Comparison of ENCODE assay signal across 14 cellular contexts in genomic region chr12:89070603-89071002, GRCh38.
DNase-seq lines count a peak whose midpoint lies in the region; ATAC-seq and TF ChIP-seq lines count a peak whose summit lies in the region.
"Had no signal": no experiment of that assay in that cellular context is flagged by ENCODE, and none has a peak within 500 bp of the region (broad histone marks: within the 10 kb centered on the region; RNA-seq: fewer than 3 reads in every experiment).

No MANE protein-coding gene starts in this region.

- H2BK15ac ChIP-seq in IMR-90 (ENCODE audit: low read depth, low read length): 0 out of 3 replicates have a peak overlapping the region, but pooled peaks have one; percentile 34

- no peak overlapping the region for H3K9ac ChIP-seq in IMR-90 (ENCODE audit: low read depth, low read length)

- H3K9me3 ChIP-seq in IMR-90 (ENCODE audit: control insufficient read depth, insufficient read depth, low read length): no peaks in the 10 kb centered on the region

- H3K18ac ChIP-seq in IMR-90 (ENCODE audit: low read depth, low read length): peak overlapping the region; percentile 37; the same call in 1 of the 2 replicates

- H4K5ac ChIP-seq in IMR-90 (ENCODE audit: low read depth, low read length): no peak overlapping the region; the same call in 1 of the 2 replicates

- H2BK20ac ChIP-seq in IMR-90 (ENCODE audit: low read depth, low read length): no peak overlapping the region; the same call in 1 of the 2 replicates

- H3K4me3 Mint-ChIP-seq in activated CD8-positive, alpha-beta T cell treated with anti-CD3 and anti-CD28 coated beads for 36 hours: no peak overlapping the region
- H3K4me3 Mint-ChIP-seq in activated CD8-positive, alpha-beta T cell treated with anti-CD3 and anti-CD28 coated beads, Interleukin-2, amount 10 ng/mL, durations not matched to agents 7 days and 5 days: no peak overlapping the region
- no peak overlapping the region for H3K4me3 Mint-ChIP-seq in activated T-helper 1 cell treated with anti-CD3 and anti-CD28 coated beads, Interleukin-12 subunit alpha, Interleukin-12 subunit beta, Interleukin-2, Interleukin-4 antibody, amounts not matched to agents 30 ng/mL and 10 ng/mL and 1 ng/mL, durations not matched to agents 14 hours and 24 hours and 36 hours
- H3K4me3 Mint-ChIP-seq in natural killer cell treated with Interleukin-12 subunit alpha and Interleukin-12 subunit beta and Interleukin-15 and Interleukin-18, amount 100 ng/mL, for 72 hours: no peak overlapping the region

- POLR2A ChIA-PET in activated CD8-positive, alpha-beta T cell treated with anti-CD3 and anti-CD28 coated beads for 36 hours (lab: Charles Lee): no interaction called here
- POLR2A ChIA-PET in activated CD8-positive, alpha-beta T cell treated with anti-CD3 and anti-CD28 coated beads, Interleukin-2, amount 10 ng/mL, durations not matched to agents 7 days and 5 days (lab: Charles Lee): no interaction called here
- POLR2A ChIA-PET in IMR-90 (lab: Charles Lee; ENCODE audit: unreplicated experiment): no interaction called here

- H2BK5ac ChIP-seq in IMR-90 (ENCODE audit: low read depth, low read length, poor library complexity, severe bottlenecking): peak overlapping the region; percentile 15

- intact Hi-C loops in activated CD8-positive, alpha-beta T cell treated with anti-CD3 and anti-CD28 coated beads for 36 hours (cut with micrococcal nuclease): no loop called here
- intact Hi-C loops in IMR-90 (cut with micrococcal nuclease): no loop called here
- intact Hi-C loops in activated T-helper 1 cell treated with anti-CD3 and anti-CD28 coated beads, Interleukin-12 subunit alpha, Interleukin-12 subunit beta, Interleukin-2, Interleukin-4 antibody, amounts not matched to agents 30 ng/mL and 10 ng/mL and 1 ng/mL, durations not matched to agents 14 hours and 24 hours and 36 hours (cut with micrococcal nuclease): no loop called here

- H3K27me3 ChIP-seq in IMR-90 (ENCODE audit: control insufficient read depth, insufficient read depth, low read length): no peaks in the 10 kb centered on the region

- no peak overlapping the region for H3K27ac Mint-ChIP-seq in activated CD8-positive, alpha-beta T cell treated with anti-CD3 and anti-CD28 coated beads for 36 hours
- H3K27ac Mint-ChIP-seq in activated CD8-positive, alpha-beta T cell treated with anti-CD3 and anti-CD28 coated beads, Interleukin-2, amount 10 ng/mL, durations not matched to agents 7 days and 5 days: no peak overlapping the region
- peak overlapping the region; percentile 18 for H3K27ac Mint-ChIP-seq in activated T-helper 1 cell treated with anti-CD3 and anti-CD28 coated beads, Interleukin-12 subunit alpha, Interleukin-12 subunit beta, Interleukin-2, Interleukin-4 antibody, amounts not matched to agents 30 ng/mL and 10 ng/mL and 1 ng/mL, durations not matched to agents 14 hours and 24 hours and 36 hours
- H3K27ac Mint-ChIP-seq in natural killer cell treated with Interleukin-12 subunit alpha and Interleukin-12 subunit beta and Interleukin-15 and Interleukin-18, amount 100 ng/mL, for 72 hours: peak overlapping the region in 1 of 2 donors; percentile 52

- H3K4ac ChIP-seq in IMR-90 (ENCODE audit: low read depth, low read length): peak overlapping the region; percentile 38; the same call in 1 of the 2 replicates

- H3K4me1 Mint-ChIP-seq in activated CD8-positive, alpha-beta T cell treated with anti-CD3 and anti-CD28 coated beads for 36 hours (ENCODE audit: low read depth): peaks cover 17% of the 10 kb centered on the region
- no peaks in the 10 kb centered on the region for H3K4me1 Mint-ChIP-seq in activated CD8-positive, alpha-beta T cell treated with anti-CD3 and anti-CD28 coated beads, Interleukin-2, amount 10 ng/mL, durations not matched to agents 7 days and 5 days (ENCODE audit: low read depth)
- H3K4me1 Mint-ChIP-seq in activated T-helper 1 cell treated with anti-CD3 and anti-CD28 coated beads, Interleukin-12 subunit alpha, Interleukin-12 subunit beta, Interleukin-2, Interleukin-4 antibody, amounts not matched to agents 30 ng/mL and 10 ng/mL and 1 ng/mL, durations not matched to agents 14 hours and 24 hours and 36 hours (ENCODE audit: low read depth): peaks cover 43% of the 10 kb centered on the region
- peaks cover 8 to 12% of the 10 kb centered on the region in 2 donors for H3K4me1 Mint-ChIP-seq in natural killer cell treated with Interleukin-12 subunit alpha and Interleukin-12 subunit beta and Interleukin-15 and Interleukin-18, amount 100 ng/mL, for 72 hours (ENCODE audit: low read depth in 2 of 2)

- no peaks in the 10 kb centered on the region for H3K79me1 ChIP-seq in IMR-90 (ENCODE audit: low read depth in 1 of 2, low read length in 2 of 2)

- peaks cover 3% of the 10 kb centered on the region for H3K27me3 Mint-ChIP-seq in activated CD8-positive, alpha-beta T cell treated with anti-CD3 and anti-CD28 coated beads for 36 hours
- H3K27me3 Mint-ChIP-seq in activated CD8-positive, alpha-beta T cell treated with anti-CD3 and anti-CD28 coated beads, Interleukin-2, amount 10 ng/mL, durations not matched to agents 7 days and 5 days (ENCODE audit: low read depth): no peaks in the 10 kb centered on the region
- no peaks in the 10 kb centered on the region for H3K27me3 Mint-ChIP-seq in activated T-helper 1 cell treated with anti-CD3 and anti-CD28 coated beads, Interleukin-12 subunit alpha, Interleukin-12 subunit beta, Interleukin-2, Interleukin-4 antibody, amounts not matched to agents 30 ng/mL and 10 ng/mL and 1 ng/mL, durations not matched to agents 14 hours and 24 hours and 36 hours (ENCODE audit: insufficient read depth)
- peaks cover 6 to 15% of the 10 kb centered on the region in 2 donors for H3K27me3 Mint-ChIP-seq in natural killer cell treated with Interleukin-12 subunit alpha and Interleukin-12 subunit beta and Interleukin-15 and Interleukin-18, amount 100 ng/mL, for 72 hours

- H2AK5ac ChIP-seq in IMR-90 (ENCODE audit: low read depth, low read length): peak overlapping the region; percentile 67

- no peak overlapping the region for H3K14ac ChIP-seq in IMR-90 (replicated peaks; ENCODE audit: low read depth, low read length)

- ATAC-seq in activated CD8-positive, alpha-beta T cell treated with anti-CD3 and anti-CD28 coated beads for 36 hours: peak; percentile 34
- no peak for ATAC-seq in activated CD8-positive, alpha-beta T cell treated with anti-CD3 and anti-CD28 coated beads, Interleukin-2, amount 10 ng/mL, durations not matched to agents 7 days and 5 days
- ATAC-seq in IMR-90 (ENCODE audit: low read depth): no peak
- no peak for ATAC-seq in GM18870 (IDR thresholded peaks at IDR 0.05; ENCODE audit: unreplicated experiment)
- ATAC-seq in natural killer cell treated with Interleukin-12 subunit alpha and Interleukin-12 subunit beta and Interleukin-15 and Interleukin-18, amount 100 ng/mL, for 72 hours: no peak

- no TSS peak for BruUV-seq in IMR-90 (replicated peaks; lab: Mats Ljungman, UMichigan)

- H3K36me3 ChIP-seq in IMR-90 (ENCODE audit: control insufficient read depth, insufficient read depth, low read length): no peaks in the 10 kb centered on the region

- WGBS in IMR-90 (ENCODE audit: extremely low coverage in 2 of 2, insufficient read length in 1 of 2), 2 experiments: no CpG with 5 or more reads among the region's 1 CpG

- H3K4me2 ChIP-seq in IMR-90 (ENCODE audit: low read depth, low read length): no peak overlapping the region

- no peak for TF ChIP-seq CTCF in activated CD8-positive, alpha-beta T cell treated with anti-CD3 and anti-CD28 coated beads for 36 hours (IDR thresholded peaks at IDR 0.05)
- TF ChIP-seq CTCF in IMR-90 (conservative IDR thresholded peaks at IDR 0.05; ENCODE audit: low read depth, low read length): no peak

- H3K36me3 Mint-ChIP-seq in activated CD8-positive, alpha-beta T cell treated with anti-CD3 and anti-CD28 coated beads for 36 hours (ENCODE audit: low read depth): no peaks in the 10 kb centered on the region
- no peaks in the 10 kb centered on the region for H3K36me3 Mint-ChIP-seq in activated CD8-positive, alpha-beta T cell treated with anti-CD3 and anti-CD28 coated beads, Interleukin-2, amount 10 ng/mL, durations not matched to agents 7 days and 5 days (ENCODE audit: low read depth)
- peaks cover 1% of the 10 kb centered on the region for H3K36me3 Mint-ChIP-seq in activated T-helper 1 cell treated with anti-CD3 and anti-CD28 coated beads, Interleukin-12 subunit alpha, Interleukin-12 subunit beta, Interleukin-2, Interleukin-4 antibody, amounts not matched to agents 30 ng/mL and 10 ng/mL and 1 ng/mL, durations not matched to agents 14 hours and 24 hours and 36 hours (ENCODE audit: low read depth)
- no peaks in the 10 kb centered on the region for H3K36me3 Mint-ChIP-seq in natural killer cell treated with Interleukin-12 subunit alpha and Interleukin-12 subunit beta and Interleukin-15 and Interleukin-18, amount 100 ng/mL, for 72 hours

- H2AK9ac ChIP-seq in IMR-90 (replicated peaks; ENCODE audit: low read depth, low read length, poor library complexity): no peak overlapping the region

- TF ChIP-seq RAD21 in IMR-90 (IDR thresholded peaks at IDR 0.05; ENCODE audit: low read length): no peak

- no peak overlapping the region for H4K8ac ChIP-seq in IMR-90 (ENCODE audit: low read depth in 2 of 2, low read length in 2 of 2)

- in situ Hi-C loops in IMR-90 (cut with MboI; ENCODE audit: low sequenced_read_pairs): no loop called here

- no peak for TF ChIP-seq POLR2A in IMR-90 (IDR thresholded peaks at IDR 0.05; ENCODE audit: low read depth, low read length)

- H3K56ac ChIP-seq in IMR-90 (ENCODE audit: extremely low read depth, insufficient read depth, low read length): no peak overlapping the region

- dilution Hi-C loops in IMR-90 (cut with HindIII; ENCODE audit: low sequenced_read_pairs, unreplicated experiment): no loop called here

- no peak overlapping the region for H4K91ac ChIP-seq in IMR-90 (ENCODE audit: insufficient read depth, low read depth, low read length)

- no peak for DNase-seq in activated CD8-positive, alpha-beta T cell treated with anti-CD3 and anti-CD28 coated beads for 36 hours
- no peak for DNase-seq in activated CD8-positive, alpha-beta T cell treated with anti-CD3 and anti-CD28 coated beads, Interleukin-2, amount 10 ng/mL, durations not matched to agents 7 days and 5 days
- DNase-seq in IMR-90: no peak
- no peak for DNase-seq in activated T-helper 1 cell treated with anti-CD3 and anti-CD28 coated beads, Interleukin-12 subunit alpha, Interleukin-12 subunit beta, Interleukin-2, Interleukin-4 antibody, amounts not matched to agents 30 ng/mL and 10 ng/mL and 1 ng/mL, durations not matched to agents 14 hours and 24 hours and 36 hours (ENCODE audit: low spot score)
- DNase-seq in stimulated activated CD4-positive, alpha-beta T cell treated with anti-CD3 and anti-CD28 coated beads, Interleukin-1b, Interleukin-23, amount 100 ng/mL, for 48 hours: peak; percentile 71
- DNase-seq in natural killer cell treated with Interleukin-12 subunit alpha and Interleukin-12 subunit beta and Interleukin-15 and Interleukin-18, amount 100 ng/mL, for 72 hours (ENCODE audit: low spot score): no peak
- DNase-seq: AML-193, DMS53, H7, Kasumi-1, NCI-H1105 treated with DMSO at 0.1 percent for 48 hours, NCI-H187, NCI-H446 had no signal

- H2AFZ ChIP-seq in IMR-90 (replicated peaks; ENCODE audit: low read length, poor library complexity): no peak overlapping the region

- CTCF ChIA-PET in activated CD8-positive, alpha-beta T cell treated with anti-CD3 and anti-CD28 coated beads for 36 hours (lab: Charles Lee): interaction anchor here (0.5 to 1.8 kb wide), 2 partner anchors 9 to 86 kb away, joined by 3 to 4 read pairs; no protein-coding TSS in a partner anchor
- CTCF ChIA-PET in activated CD8-positive, alpha-beta T cell treated with anti-CD3 and anti-CD28 coated beads, Interleukin-2, amount 10 ng/mL, durations not matched to agents 7 days and 5 days (lab: Charles Lee): no interaction called here
- CTCF ChIA-PET in IMR-90 (lab: Yijun Ruan, JAX): no interaction called here

- H3K4me3 ChIP-seq in IMR-90 (ENCODE audit: insufficient read depth, low read depth, low read length): no peak overlapping the region

- H3K9me1 ChIP-seq in IMR-90 (ENCODE audit: insufficient read depth, low read length): 0 out of 2 replicates have a peak, but pooled peaks cover 3% of the 10 kb centered on the region

- H3K9me3 Mint-ChIP-seq in activated CD8-positive, alpha-beta T cell treated with anti-CD3 and anti-CD28 coated beads for 36 hours: no peaks in the 10 kb centered on the region
- no peaks in the 10 kb centered on the region for H3K9me3 Mint-ChIP-seq in activated CD8-positive, alpha-beta T cell treated with anti-CD3 and anti-CD28 coated beads, Interleukin-2, amount 10 ng/mL, durations not matched to agents 7 days and 5 days (ENCODE audit: insufficient read depth)
- H3K9me3 Mint-ChIP-seq in activated T-helper 1 cell treated with anti-CD3 and anti-CD28 coated beads, Interleukin-12 subunit alpha, Interleukin-12 subunit beta, Interleukin-2, Interleukin-4 antibody, amounts not matched to agents 30 ng/mL and 10 ng/mL and 1 ng/mL, durations not matched to agents 14 hours and 24 hours and 36 hours: peaks cover 4% of the 10 kb centered on the region
- no peaks in the 10 kb centered on the region for H3K9me3 Mint-ChIP-seq in natural killer cell treated with Interleukin-12 subunit alpha and Interleukin-12 subunit beta and Interleukin-15 and Interleukin-18, amount 100 ng/mL, for 72 hours

- H2BK120ac ChIP-seq in IMR-90 (ENCODE audit: low read depth, low read length): peak overlapping the region; percentile 9; the same call in 1 of the 2 replicates

- H3K23ac ChIP-seq in IMR-90 (ENCODE audit: low read depth, low read length): peak overlapping the region; percentile 43; the same call in 1 of the 2 replicates

- no peak overlapping the region for H3K27ac ChIP-seq in IMR-90 (ENCODE audit: insufficient read depth, low read length)

- no peaks in the 10 kb centered on the region for H4K20me1 ChIP-seq in IMR-90 (ENCODE audit: insufficient read depth, low read length)

- peaks cover 6% of the 10 kb centered on the region; the same call in 1 of the 2 replicates for H3K4me1 ChIP-seq in IMR-90 (ENCODE audit: control insufficient read depth, insufficient read depth, low read length)
